In genomic region chr3:46946856-46947544, GRCh38 we compare ENCODE assay signal across 9 cellular contexts. TPM values are rescaled to one million over a fixed set of nuclear protein-coding genes. Genes with fewer than 3 reads are reported as not detected.
DNase-seq lines count a peak whose midpoint lies in the region; ATAC-seq, FAIRE-seq and TF ChIP-seq lines count a peak whose summit lies in the region.
"Had no signal": no experiment of that assay in that cellular context is flagged by ENCODE, and none has a peak within 500 bp of the region (broad histone marks: within the 10 kb centered on the region; RNA-seq: fewer than 3 reads in every experiment).

No MANE protein-coding gene starts in this region.

- H3K36me3 ChIP-seq in keratinocyte (ENCODE audit: control insufficient read depth in 2 of 2, extremely low read depth in 1 of 2, insufficient read depth in 2 of 2, low read length in 2 of 2): peaks cover 0 to 10% of the 10 kb centered on the region in 2 experiments

- peak; percentile 72 for FAIRE-seq in keratinocyte (lab: Jason Lieb, UNC)
- FAIRE-seq: A204.1 had no signal

- dilution Hi-C loops in keratinocyte (cut with MboI; ENCODE audit: extremely low pct_ligation_motif_present, low sequenced_read_pairs): no loop called here

- no peaks in the 10 kb centered on the region for H3K9me3 ChIP-seq in keratinocyte (ENCODE audit: control insufficient read depth, low read depth, low read length)

- TF ChIP-seq CTCF in keratinocyte (optimal IDR thresholded peaks at IDR 0.05 in 1 of 3, IDR thresholded peaks at IDR 0.05 in 1 of 3, conservative IDR thresholded peaks at IDR 0.05 in 1 of 3; ENCODE audit: extremely low read depth in 1 of 3, insufficient read depth in 2 of 3, low read length in 3 of 3): no peak

- peaks cover 65% of the 10 kb centered on the region for H3K79me2 ChIP-seq in keratinocyte (ENCODE audit: control insufficient read depth, insufficient read depth, low read length)

- H3K4me1 ChIP-seq in keratinocyte (ENCODE audit: control insufficient read depth, extremely low read depth, insufficient read depth, low read length): peaks cover 79% of the 10 kb centered on the region

- ATAC-seq in HG03095 (IDR thresholded peaks at IDR 0.05; ENCODE audit: unreplicated experiment): no peak
- no peak for ATAC-seq in HG02973 (IDR thresholded peaks at IDR 0.05; ENCODE audit: unreplicated experiment)

- peak overlapping the region; percentile 67 for H3K9ac ChIP-seq in keratinocyte (ENCODE audit: control insufficient read depth, extremely low read depth, insufficient read depth, low read length)

- peak overlapping the region; percentile 67 for H3K4me2 ChIP-seq in keratinocyte (ENCODE audit: control insufficient read depth, extremely low read depth, insufficient read depth, low read depth, low read length)

- peak overlapping the region; percentile 95 for H3K27ac ChIP-seq in keratinocyte (ENCODE audit: control insufficient read depth, insufficient read depth, low read length)

- peaks cover 14% of the 10 kb centered on the region for H3K9me1 ChIP-seq in keratinocyte (ENCODE audit: control insufficient read depth, extremely low read depth, insufficient read depth, low read length)

- no peak overlapping the region for H3K4me3 ChIP-seq in keratinocyte (ENCODE audit: control insufficient read depth in 2 of 3, extremely low read depth in 1 of 3, insufficient read depth in 2 of 3, low read depth in 1 of 3, low read length in 3 of 3)

- no peaks in the 10 kb centered on the region for H3K27me3 ChIP-seq in keratinocyte (ENCODE audit: control insufficient read depth, extremely low read depth, insufficient read depth, low read length)

- no peak overlapping the region for H2AFZ ChIP-seq in keratinocyte (ENCODE audit: control insufficient read depth, low read length)

- DNase-seq in NCI-H2029 (lab: John Stamatoyannopoulos, UW) (peak; percentile 43), NCI-H2029 treated with DMSO at 0.1 percent for 48 hours (lab: John Stamatoyannopoulos, UW) (no peak), keratinocyte (ENCODE audit: low read depth, low spot score) (no peak), NAMALWA (ENCODE audit: low spot score) (no peak)
- peak; percentile 71 for DNase-seq in activated gamma-delta T cell treated with anti-CD3 and anti-CD28 coated beads, Interleukin-2, amount 50 U/mL, for 16 hours (ENCODE audit: low read depth)
- peak; percentile 54 to 63 for DNase-seq in stimulated activated CD8-positive, alpha-beta memory T cell treated with anti-CD3 and anti-CD28 coated beads, Interleukin-15, amount 100 ng/mL, for 48 hours (ENCODE audit: low read depth in 2 of 2)

- peaks cover 20% of the 10 kb centered on the region for H4K20me1 ChIP-seq in keratinocyte (ENCODE audit: control insufficient read depth, extremely low read depth, insufficient read depth, low read length)

RNA-seq across cellular contexts. Expression of gene CCDC12, which starts 29.5 kb away (rescaled TPM):
- 24.0 to 41.9 TPM (median 27.5 TPM) in 3 replicates for polyA plus RNA-seq in keratinocyte
- 31.5 TPM for polyA plus RNA-seq in keratinocyte (2011; ENCODE audit: low read depth)
- 16.8 and 27.1 TPM in 2 replicates for polyA plus RNA-seq in keratinocyte (2011; cell fraction: cytosol; rRNA removed)
- 41.0 and 42.0 TPM in 2 replicates for polyA plus RNA-seq in keratinocyte (2011; cell fraction: nucleus; rRNA removed)
- 34.8 and 39.2 TPM in 2 replicates for polyA plus RNA-seq in keratinocyte (2012; ENCODE audit: low replicate concordance)
- 17.9 to 28.4 TPM (median 25.3 TPM) in 3 replicates for polyA minus RNA-seq in keratinocyte
- polyA minus RNA-seq in keratinocyte (2011; cell fraction: cytosol; rRNA and poly(A)+ RNA removed): 20.3 TPM
- polyA minus RNA-seq in keratinocyte (2011; cell fraction: nucleus; rRNA and poly(A)+ RNA removed): 17.5 and 18.6 TPM in 2 replicates

RNA-seq across cellular contexts. Expression of gene NBEAL2, which starts 32.5 kb away (rescaled TPM):
- 22.8 to 48.7 TPM (median 28.7 TPM) in 3 replicates for polyA plus RNA-seq in keratinocyte
- polyA plus RNA-seq in keratinocyte (2011; ENCODE audit: low read depth): 192 TPM
- polyA plus RNA-seq in keratinocyte (2011; cell fraction: cytosol; rRNA removed): 7.7 and 12.7 TPM in 2 replicates
- polyA plus RNA-seq in keratinocyte (2011; cell fraction: nucleus; rRNA removed): 208 and 280 TPM in 2 replicates
- polyA plus RNA-seq in keratinocyte (2012; ENCODE audit: low replicate concordance): 36.1 and 107 TPM in 2 replicates
- polyA minus RNA-seq in keratinocyte: 53.4 to 109 TPM (median 55.2 TPM) in 3 replicates
- 23.4 TPM for polyA minus RNA-seq in keratinocyte (2011; cell fraction: cytosol; rRNA and poly(A)+ RNA removed)
- polyA minus RNA-seq in keratinocyte (2011; cell fraction: nucleus; rRNA and poly(A)+ RNA removed): 96.3 and 96.6 TPM in 2 replicates

Comparison
In these comparisons a context has a peak if more than half of its experiments do, and no peak if none do; other contexts are left out.
1. DNase-seq: peak in NCI-H2029 (single experiment), activated gamma-delta T cell treated with anti-CD3 and anti-CD28 coated beads, Interleukin-2, amount 50 U/mL, for 16 hours (single experiment) and stimulated activated CD8-positive, alpha-beta memory T cell treated with anti-CD3 and anti-CD28 coated beads, Interleukin-15, amount 100 ng/mL, for 48 hours (2 of 2); none in NCI-H2029 treated with DMSO at 0.1 percent for 48 hours (single experiment), keratinocyte (single experiment) and NAMALWA (single experiment).